Comparison of ENCODE assay signal across 20 cellular contexts in genomic region chr20:9416421-9416820, GRCh38.
"Had no signal": no experiment of that assay in that cellular context is flagged by ENCODE, and none has a peak within 500 bp of the region (broad histone marks: within the 10 kb centered on the region; RNA-seq: fewer than 3 reads in every experiment).

No MANE protein-coding gene starts in this region.

- H3K27ac ChIP-seq: SJSA1, SK-N-MC had no signal

- H3K27me3 ChIP-seq: SJSA1 had no signal

- H3K4me3 ChIP-seq: SJSA1, SK-N-MC had no signal

- H3K4me1 ChIP-seq: SJSA1 had no signal

- H3K9me3 ChIP-seq: SJSA1 had no signal

- DNase-seq: Karpas-422, KG1, MM.1S, NCI-H1092 treated with DMSO at 0.1 percent for 48 hours, NCI-H1436, NCI-H187, NCI-H2029, NCI-H2081 treated with DMSO at 0.1 percent for 48 hours, NCI-H2171, NCI-H226, NCI-H446, NCI-H510A, NCI-H524 treated with DMSO at 0.1 percent for 48 hours, NCI-H69, NCI-H774, Right ventricle myocardium superior, RPMI8226, SIG-M5 had no signal
